In genomic region chr20:62303327-62304226, GRCh38 we compare ENCODE assay signal across 8 cellular contexts. TPM values are rescaled to one million over a fixed set of nuclear protein-coding genes. Genes with fewer than 3 reads are reported as not detected.
DNase-seq lines count a peak whose midpoint lies in the region; ATAC-seq and TF ChIP-seq lines count a peak whose summit lies in the region.

No MANE protein-coding gene starts in this region.

- H3K27ac ChIP-seq in prostate gland: peak overlapping the region; percentile 98 to 99

- 3% methylated on average over 67 of the region's 67 CpGs for WGBS in prostate gland

- peak overlapping the region; percentile 96 for H3K4me3 Mint-ChIP-seq in activated CD8-positive, alpha-beta T cell treated with anti-CD3 and anti-CD28 coated beads for 36 hours
- H3K4me3 Mint-ChIP-seq in glutamatergic neuron (ENCODE audit: unreplicated experiment): peak overlapping the region; percentile 89

- H3K27me3 Mint-ChIP-seq in activated CD8-positive, alpha-beta T cell treated with anti-CD3 and anti-CD28 coated beads for 36 hours: no peaks in the 10 kb centered on the region
- H3K27me3 Mint-ChIP-seq in glutamatergic neuron (ENCODE audit: unreplicated experiment): peaks cover 2% of the 10 kb centered on the region

- no peak for TF ChIP-seq CTCF in activated CD8-positive, alpha-beta T cell treated with anti-CD3 and anti-CD28 coated beads for 36 hours (IDR thresholded peaks at IDR 0.05)
- TF ChIP-seq CTCF in glutamatergic neuron (IDR thresholded peaks at IDR 0.05; ENCODE audit: partially characterized antibody, unreplicated experiment) (no peak), prostate gland (IDR thresholded peaks at IDR 0.05) (no peak)

- CTCF ChIA-PET in activated CD8-positive, alpha-beta T cell treated with anti-CD3 and anti-CD28 coated beads for 36 hours (lab: Charles Lee): interaction anchor here (3.8 kb wide), 1 partner anchor 79 kb away, joined by 18 read pairs; no protein-coding TSS in a partner anchor

- H3K4me1 Mint-ChIP-seq in activated CD8-positive, alpha-beta T cell treated with anti-CD3 and anti-CD28 coated beads for 36 hours (ENCODE audit: low read depth): peaks cover 24% of the 10 kb centered on the region
- H3K4me1 Mint-ChIP-seq in glutamatergic neuron (ENCODE audit: low read depth, unreplicated experiment): peaks cover 18% of the 10 kb centered on the region

- no peaks in the 10 kb centered on the region for H3K9me3 ChIP-seq in prostate gland

- no peak for TF ChIP-seq POLR2A in prostate gland (IDR thresholded peaks at IDR 0.05)

- peak; percentile 2 for ATAC-seq in HG03280 (IDR thresholded peaks at IDR 0.05; ENCODE audit: unreplicated experiment)
- no peak for ATAC-seq in activated CD8-positive, alpha-beta T cell treated with anti-CD3 and anti-CD28 coated beads for 36 hours

- H3K4me1 ChIP-seq in prostate gland (replicated peaks): peaks cover 28% of the 10 kb centered on the region

- peak; percentile 20 for DNase-seq in NCI-H748 (lab: John Stamatoyannopoulos, UW; ENCODE audit: unreplicated experiment)
- no peak for DNase-seq in NCI-H748 treated with DMSO at 0.1 percent for 48 hours (lab: John Stamatoyannopoulos, UW)
- peak; percentile 30 for DNase-seq in activated CD8-positive, alpha-beta T cell treated with anti-CD3 and anti-CD28 coated beads for 36 hours
- no peak for DNase-seq in glutamatergic neuron
- no peak for DNase-seq in prostate gland (ENCODE audit: low spot score)
- no peak for DNase-seq in NCI-H128 (lab: John Stamatoyannopoulos, UW; ENCODE audit: unreplicated experiment)
- no peak for DNase-seq in SKM-1 treated with dmso at 0.1 percent for 144 hours (lab: John Stamatoyannopoulos, UW; ENCODE audit: unreplicated experiment)

- intact Hi-C loops in activated CD8-positive, alpha-beta T cell treated with anti-CD3 and anti-CD28 coated beads for 36 hours (cut with micrococcal nuclease): no loop called here
- intact Hi-C loops in prostate gland (cut with DNase I): loop anchor here (2.0 to 10.0 kb wide), 2 partner anchors 73 to 191 kb away; no protein-coding TSS in a partner anchor

- peaks cover 0 to 22% of the 10 kb centered on the region in 2 donors for H3K36me3 ChIP-seq in prostate gland

- peak overlapping the region; percentile 84 to 91 for H3K4me3 ChIP-seq in prostate gland

- peaks cover 34% of the 10 kb centered on the region for H3K36me3 Mint-ChIP-seq in activated CD8-positive, alpha-beta T cell treated with anti-CD3 and anti-CD28 coated beads for 36 hours (ENCODE audit: low read depth)
- no peaks in the 10 kb centered on the region for H3K36me3 Mint-ChIP-seq in glutamatergic neuron (ENCODE audit: unreplicated experiment)

- H3K9me3 Mint-ChIP-seq in activated CD8-positive, alpha-beta T cell treated with anti-CD3 and anti-CD28 coated beads for 36 hours: no peaks in the 10 kb centered on the region
- peaks cover 16% of the 10 kb centered on the region for H3K9me3 Mint-ChIP-seq in glutamatergic neuron (ENCODE audit: unreplicated experiment)

- H3K27ac Mint-ChIP-seq in activated CD8-positive, alpha-beta T cell treated with anti-CD3 and anti-CD28 coated beads for 36 hours: peak overlapping the region; percentile 84
- peak overlapping the region; percentile 77 for H3K27ac Mint-ChIP-seq in glutamatergic neuron (ENCODE audit: unreplicated experiment)

- H3K27me3 ChIP-seq in prostate gland (replicated peaks; ENCODE audit: insufficient read depth): no peaks in the 10 kb centered on the region

- POLR2A ChIA-PET in activated CD8-positive, alpha-beta T cell treated with anti-CD3 and anti-CD28 coated beads for 36 hours (lab: Charles Lee): interaction anchor here (0.5 to 1.4 kb wide), 4 partner anchors 11 to 85 kb away, joined by 3 to 4 read pairs (median 3); no protein-coding TSS in a partner anchor

RNA-seq across cellular contexts. Expression of gene ADRM1, which starts 0.8 kb away (rescaled TPM):
- 100 to 1,000 TPM; 110 to 115 TPM for total RNA-seq in activated CD8-positive, alpha-beta T cell treated with anti-CD3 and anti-CD28 coated beads for 36 hours
- total RNA-seq in glutamatergic neuron (ENCODE audit: unreplicated experiment) (74.8 TPM), prostate gland (100 to 1,000 TPM; 149 to 207 TPM)

Comparison
In these comparisons a context has a peak if more than half of its experiments do, and no peak if none do; other contexts are left out.
1. DNase-seq: peak in NCI-H748 (single experiment) and activated CD8-positive, alpha-beta T cell treated with anti-CD3 and anti-CD28 coated beads for 36 hours (single experiment); none in NCI-H748 treated with DMSO at 0.1 percent for 48 hours (single experiment), glutamatergic neuron (single experiment), prostate gland (single experiment), NCI-H128 (single experiment) and SKM-1 treated with dmso at 0.1 percent for 144 hours (single experiment).